Comparison of ENCODE assay signal across 26 cellular contexts in genomic region chr4:111113591-111113990, GRCh38.
"Had no signal": no experiment of that assay in that cellular context is flagged by ENCODE, and none has a peak within 500 bp of the region (broad histone marks: within the 10 kb centered on the region; RNA-seq: fewer than 3 reads in every experiment).

No MANE protein-coding gene starts in this region.

- H3K27me3 ChIP-seq: MG63 had no signal

- H3K4me3 ChIP-seq: K562, MG63 had no signal

- H3K27ac Mint-ChIP-seq: IgD-negative memory B cell had no signal

- H3K27ac ChIP-seq: HL-60, KMS-11 had no signal

- H3K27me3 Mint-ChIP-seq: IgD-negative memory B cell had no signal

- DNase-seq: Kasumi-1, MG63, NCI-H1092, NCI-H1105 treated with DMSO at 0.1 percent for 48 hours, NCI-H1417 treated with DMSO at 0.1 percent for 48 hours, NCI-H146, NCI-H1694 treated with DMSO at 0.1 percent for 48 hours, NCI-H1930, NCI-H2081, NCI-H2107, NCI-H2171, NCI-H226, NCI-H446, NCI-H510A, NCI-H524 treated with DMSO at 0.1 percent for 48 hours, NCI-H69, NCI-H774, RPMI8226, SHP77, SK-N-SH had no signal

- H3K36me3 Mint-ChIP-seq: IgD-negative memory B cell had no signal

- H3K4me1 Mint-ChIP-seq: IgD-negative memory B cell had no signal

- H3K9me3 ChIP-seq: MG63, SK-N-SH had no signal

- ATAC-seq: K562 had no signal

- H3K36me3 ChIP-seq: MG63 had no signal

- FAIRE-seq: HTR-8/SVneo, K562, RCC 7860 had no signal

- H3K4me3 Mint-ChIP-seq: IgD-negative memory B cell had no signal
